ENCODE assay signal across 10 cellular contexts in the genomic region with DNA sequence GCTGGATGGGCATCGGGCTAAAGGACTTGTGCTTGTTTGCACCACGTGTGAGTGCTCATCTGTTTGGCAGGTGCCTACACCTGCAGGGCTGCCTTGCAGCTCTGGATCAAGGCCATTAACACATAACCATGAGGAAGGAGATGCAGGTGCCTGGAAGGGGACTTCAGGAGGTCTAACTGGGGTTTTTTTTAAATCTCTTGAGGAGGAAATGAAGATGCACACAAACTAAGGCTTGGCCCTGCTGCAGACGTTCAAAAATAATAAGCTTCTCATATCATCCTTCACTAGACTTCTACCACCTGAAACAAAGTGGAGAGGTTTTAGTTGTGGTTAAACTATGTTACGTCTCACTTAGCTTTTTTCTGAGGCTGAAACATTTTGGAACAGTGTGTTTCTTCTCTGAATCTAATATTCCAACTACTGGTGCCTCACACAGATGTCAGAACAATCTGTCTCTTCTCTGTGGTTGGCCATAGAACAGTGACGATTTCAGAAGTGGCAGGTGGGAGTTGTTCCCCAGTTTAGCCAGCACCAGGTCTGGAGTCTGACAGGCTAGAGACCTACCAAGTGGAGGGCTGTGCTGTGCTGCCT. TPM values are rescaled to one million over a fixed set of nuclear protein-coding genes. Genes with fewer than 3 reads are reported as not detected.
A peak's percentile ranks its signal among the peaks of the same experiment; 100 is the strongest.
DNase-seq lines count a peak whose midpoint lies in the region; ATAC-seq and TF ChIP-seq lines count a peak whose summit lies in the region.
"Had no signal": no experiment of that assay in that cellular context is flagged by ENCODE, and none has a peak within 500 bp of the region (broad histone marks: within the 10 kb centered on the region; RNA-seq: fewer than 3 reads in every experiment).

No MANE protein-coding gene starts in this region.

- 85% methylated on average over 5 of the region's 5 CpGs for WGBS in heart right ventricle, 2 donors

- H4K20me1 ChIP-seq in BLaER1 treated with 17β-estradiol and CSF1 and Interleukin-3, amounts not matched to agents 10 nM and 100 nM, result peaks cover 0 to 76% (median 10%) of the 10 kb centered on the region in 11 experiments; a peak in 11 of 22 replicates

- no peaks in the 10 kb centered on the region for H3K27me3 ChIP-seq in BLaER1 treated with 17β-estradiol and CSF1 and Interleukin-3, amounts not matched to agents 10 nM and 100 nM
- H3K27me3 ChIP-seq in heart right ventricle (no peaks in the 10 kb centered on the region), breast epithelium (no peaks in the 10 kb centered on the region)

- DNase-seq in NCI-H345 (lab: John Stamatoyannopoulos, UW) (peak; percentile 67), heart right ventricle (no peak), HCEC 1CT (no peak), breast epithelium (ENCODE audit: low spot score in 2 of 2) (no peak)
- DNase-seq: islet precursor cell, right cardiac atrium had no signal

- ATAC-seq in GM18873 (IDR thresholded peaks at IDR 0.05; ENCODE audit: low FRiP score, unreplicated experiment), result peak; percentile 39
- peak; percentile 75 for ATAC-seq in HG02798 (IDR thresholded peaks at IDR 0.05; ENCODE audit: poor library complexity, unreplicated experiment)
- ATAC-seq in heart right ventricle, result no peak
- no peak for ATAC-seq in HG03159 (IDR thresholded peaks at IDR 0.05; ENCODE audit: unreplicated experiment)
- ATAC-seq: right cardiac atrium had no signal

- no peak overlapping the region for H3K4me3 ChIP-seq in BLaER1 treated with 17β-estradiol and CSF1 and Interleukin-3, amounts not matched to agents 10 nM and 100 nM
- H3K4me3 ChIP-seq in heart right ventricle, result no peak overlapping the region
- H3K4me3 ChIP-seq in breast epithelium, result no peak overlapping the region

- H3K36me3 ChIP-seq in BLaER1 treated with 17β-estradiol and CSF1 and Interleukin-3, amounts not matched to agents 10 nM and 100 nM, result peaks cover 9 to 88% (median 57%) of the 10 kb centered on the region in 11 experiments; a peak in 21 of 22 replicates
- peaks cover 0 to 44% (median 5%) of the 10 kb centered on the region in 9 donors for H3K36me3 ChIP-seq in heart right ventricle
- no peaks in the 10 kb centered on the region for H3K36me3 ChIP-seq in breast epithelium

- TF ChIP-seq POLR2A in breast epithelium (IDR thresholded peaks at IDR 0.05), result no peak

- TF ChIP-seq CTCF in heart right ventricle (IDR thresholded peaks at IDR 0.05), result no peak
- TF ChIP-seq CTCF in breast epithelium (IDR thresholded peaks at IDR 0.05), result no peak

- intact Hi-C loops in heart right ventricle (cut with DNase I) (no loop called here), breast epithelium (cut with DNase I; ENCODE audit: low total_unique reads) (no loop called here)

- H3K9ac ChIP-seq in BLaER1 treated with 17β-estradiol and CSF1 and Interleukin-3, amounts not matched to agents 10 nM and 100 nM, result no peak overlapping the region

- peak overlapping the region in 6 of 11 experiments; percentile 1 to 18 (median 8); a peak in 8 of 22 replicates for H3K4me2 ChIP-seq in BLaER1 treated with 17β-estradiol and CSF1 and Interleukin-3, amounts not matched to agents 10 nM and 100 nM

- H3K4me1 ChIP-seq in BLaER1 treated with 17β-estradiol and CSF1 and Interleukin-3, amounts not matched to agents 10 nM and 100 nM, result peaks cover 0 to 22% (median 14%) of the 10 kb centered on the region in 10 experiments; a peak in 13 of 20 replicates
- H3K4me1 ChIP-seq in heart right ventricle, result peaks cover 0 to 34% (median 23%) of the 10 kb centered on the region in 9 donors
- peaks cover 0 to 18% of the 10 kb centered on the region in 2 donors for H3K4me1 ChIP-seq in breast epithelium

- H3K9me3 ChIP-seq in BLaER1 treated with 17β-estradiol and CSF1 and Interleukin-3, amounts not matched to agents 10 nM and 100 nM (replicated peaks in 1 of 11), result no peaks in the 10 kb centered on the region
- H3K9me3 ChIP-seq in heart right ventricle (no peaks in the 10 kb centered on the region), breast epithelium (no peaks in the 10 kb centered on the region)

- no peak overlapping the region for H3K27ac ChIP-seq in BLaER1 treated with 17β-estradiol and CSF1 and Interleukin-3, amounts not matched to agents 10 nM and 100 nM
- H3K27ac ChIP-seq in heart right ventricle (no peak overlapping the region), breast epithelium (no peak overlapping the region)

RNA-seq across cellular contexts. Expression of a gene that starts 36.5 kb away (rescaled TPM):
- total RNA-seq in heart right ventricle, result 10 to 100 TPM in 1 of 10 donors, 1 to 10 TPM in 9; 1.9 to 14.5 (median 7.4) TPM
- polyA plus RNA-seq in heart right ventricle, result 1 to 10 TPM; 1.4 to 1.7 TPM
- 10 to 100 TPM; 42.6 to 67.3 (median 46.1) TPM for total RNA-seq in breast epithelium

Comparison
In these comparisons a context has a peak if more than half of its experiments do, and no peak if none do; other contexts are left out.
1. ATAC-seq: peak in GM18873 (single experiment) and HG02798 (single experiment); none in heart right ventricle (0 of 8) and HG03159 (single experiment).